35 cellular contexts compared by ENCODE assay signal in the genomic region with DNA sequence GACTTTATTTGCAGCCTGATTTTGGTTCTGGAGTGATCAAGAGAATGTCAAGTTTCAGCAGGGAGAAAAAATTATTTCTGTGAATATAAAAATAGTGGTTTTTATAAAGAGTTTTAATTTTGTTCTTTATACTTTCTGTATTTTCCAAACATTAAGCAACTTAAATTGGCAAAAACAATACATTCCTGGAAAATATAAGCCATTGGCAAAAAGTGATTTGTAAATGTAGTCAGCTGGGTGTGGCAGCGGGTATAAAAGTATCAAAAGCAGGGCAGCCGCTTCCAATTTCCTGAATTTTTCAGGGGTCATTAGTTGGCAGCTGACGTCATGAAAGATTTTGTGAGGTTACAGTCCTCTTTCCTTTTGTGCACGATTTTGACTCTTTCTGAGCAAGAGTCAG. TPM values are rescaled to one million over a fixed set of nuclear protein-coding genes. Genes with fewer than 3 reads are reported as not detected.
"Had no signal": no experiment of that assay in that cellular context is flagged by ENCODE, and none has a peak within 500 bp of the region (broad histone marks: within the 10 kb centered on the region; RNA-seq: fewer than 3 reads in every experiment).

A gene with protein sequence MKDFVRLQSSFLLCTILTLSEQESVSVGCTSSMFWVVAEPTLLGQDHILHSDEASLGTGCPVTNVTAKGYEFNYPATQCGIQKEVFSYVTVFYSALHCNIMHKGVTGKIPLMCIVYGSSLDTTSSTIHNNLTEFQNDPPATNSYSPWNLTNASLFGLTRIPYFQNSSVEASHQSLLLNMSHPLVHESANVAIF (plus strand): TSS at position 301 of the 400 bp plus-strand sequence. CDS start 27 bp downstream, at position 328.

- H3K9me3 ChIP-seq: heart right ventricle, left lung, ovary, suprapubic skin, transverse colon, upper lobe of right lung, uterus had no signal

- H3K36me3 Mint-ChIP-seq: naive thymus-derived CD8-positive, alpha-beta T cell had no signal

- H3K4me3 ChIP-seq: dorsolateral prefrontal cortex, heart right ventricle, left lung, ovary, smooth muscle cell, suprapubic skin, transverse colon, upper lobe of right lung, uterus had no signal

- H3K4me2 ChIP-seq: smooth muscle cell had no signal

- FAIRE-seq: colon, islet of Langerhans had no signal

- H3K36me3 ChIP-seq: heart right ventricle, left lung, ovary, suprapubic skin, transverse colon, upper lobe of right lung, uterus had no signal

- DNase-seq: dorsolateral prefrontal cortex; effector CD4-positive, alpha-beta T cell; foreskin keratinocyte; glutamatergic neuron; heart right ventricle; hippocampal formation; left cardiac atrium; left lung; naive thymus-derived CD8-positive, alpha-beta T cell; nephron progenitor cell; nucleus accumbens; ovary; posterior cingulate gyrus; stimulated activated CD4-positive, alpha-beta T cell treated with anti-CD3 and anti-CD28 coated beads, Interleukin-12 subunit alpha, Interleukin-12 subunit beta, amount 100 ng/mL, for 4 hours; stimulated activated CD4-positive, alpha-beta T cell treated with anti-CD3 and anti-CD28 coated beads, Interleukin-1b, Interleukin-23, amount 100 ng/mL, for 48 hours; stimulated activated CD4-positive, alpha-beta T cell treated with anti-CD3 and anti-CD28 coated beads, Interleukin-4, amount 100 ng/mL, for 1 hour; stimulated activated CD8-positive, alpha-beta memory T cell treated with anti-CD3 and anti-CD28 coated beads, Interleukin-4, amount 100 ng/mL, for 48 hours; stimulated activated naive CD4-positive, alpha-beta T cell; stimulated activated naive CD8-positive, alpha-beta T cell treated with anti-CD3 and anti-CD28 coated beads, Interleukin-15, amount 100 ng/mL, for 72 hours; transverse colon; upper lobe of right lung; uterus had no signal

- H3K27me3 ChIP-seq: foreskin keratinocyte, heart right ventricle, left lung, ovary, suprapubic skin, transverse colon, upper lobe of right lung, uterus had no signal

- H3K27ac Mint-ChIP-seq: naive thymus-derived CD8-positive, alpha-beta T cell; nephron progenitor cell; stimulated activated naive CD8-positive, alpha-beta T cell treated with anti-CD3 and anti-CD28 coated beads, Interleukin-15, amount 100 ng/mL, for 72 hours had no signal

- H3K27ac ChIP-seq: dorsolateral prefrontal cortex, epithelial cell of prostate, foreskin keratinocyte, heart right ventricle, left lung, ovary, suprapubic skin, transverse colon, upper lobe of right lung, uterus had no signal

- H3K4me1 Mint-ChIP-seq: naive thymus-derived CD8-positive, alpha-beta T cell; nephron progenitor cell; stimulated activated naive CD8-positive, alpha-beta T cell treated with anti-CD3 and anti-CD28 coated beads, Interleukin-15, amount 100 ng/mL, for 72 hours had no signal

- ATAC-seq: esophagus mucosa; foreskin keratinocyte; heart right ventricle; left cardiac atrium; left lung; naive thymus-derived CD8-positive, alpha-beta T cell; sciatic nerve; stimulated activated naive CD8-positive, alpha-beta T cell treated with anti-CD3 and anti-CD28 coated beads, Interleukin-15, amount 100 ng/mL, for 72 hours; upper lobe of right lung had no signal

- H3K4me1 ChIP-seq: foreskin keratinocyte, heart right ventricle, left lung, suprapubic skin, upper lobe of right lung, uterus had no signal

- H3K4me3 Mint-ChIP-seq: naive thymus-derived CD8-positive, alpha-beta T cell; nephron progenitor cell; stimulated activated naive CD8-positive, alpha-beta T cell treated with anti-CD3 and anti-CD28 coated beads, Interleukin-15, amount 100 ng/mL, for 72 hours had no signal

- H3K9me3 Mint-ChIP-seq: naive thymus-derived CD8-positive, alpha-beta T cell; nephron progenitor cell; stimulated activated naive CD8-positive, alpha-beta T cell treated with anti-CD3 and anti-CD28 coated beads, Interleukin-15, amount 100 ng/mL, for 72 hours had no signal

RNA-seq across cellular contexts. Expression of the gene that starts here (rescaled TPM):
- total RNA-seq: esophagus mucosa; fibroblast of lung; foreskin keratinocyte; heart right ventricle; kidney epithelial cell; left cardiac atrium; left lung; lower leg skin; lung microvascular endothelial cell; mesenteric fat pad; myocyte; naive thymus-derived CD8-positive, alpha-beta T cell; ovary; sciatic nerve; smooth muscle cell; suprapubic skin; transverse colon; upper lobe of right lung; uterus had no signal
- polyA plus RNA-seq: fibroblast of lung, heart right ventricle, ovary, smooth muscle cell had no signal
